ENCODE assay signal across 19 cellular contexts in the genomic region with DNA sequence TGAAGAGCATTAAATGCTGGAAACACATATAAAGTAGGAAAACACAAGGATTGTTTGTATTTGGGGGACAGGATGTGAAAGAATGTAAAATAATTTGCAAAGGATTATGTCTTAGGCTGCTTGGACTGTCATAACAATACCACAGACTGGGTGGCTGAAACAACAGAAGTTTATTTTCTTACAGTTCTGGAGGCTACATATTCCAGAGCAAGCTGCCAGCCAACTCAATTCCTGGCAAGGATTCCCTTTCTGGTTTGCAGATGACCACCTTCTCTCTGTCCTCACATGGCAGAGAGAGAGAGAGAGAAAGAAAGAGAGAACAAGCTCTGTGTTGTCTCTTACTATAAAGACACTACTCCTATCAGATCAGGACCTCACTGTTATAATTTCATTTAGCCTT. TPM values are rescaled to one million over a fixed set of nuclear protein-coding genes. Genes with fewer than 3 reads are reported as not detected.
"Had no signal": no experiment of that assay in that cellular context is flagged by ENCODE, and none has a peak within 500 bp of the region (broad histone marks: within the 10 kb centered on the region; RNA-seq: fewer than 3 reads in every experiment).

No MANE protein-coding gene starts in this region.

- H3K27me3 ChIP-seq: cardiac muscle cell, upper lobe of left lung had no signal

- ATAC-seq: activated CD4-positive, CD25-positive, alpha-beta regulatory T cell treated with anti-CD3 and anti-CD28 coated beads, Interleukin-2, amount 50 U/mL, for 24 hours; activated CD8-positive, alpha-beta memory T cell treated with anti-CD3 and anti-CD28 coated beads, Interleukin-2, amount 10 ng/mL, durations not matched to agents 7 days and 5 days; left lobe of liver; psoas muscle; sciatic nerve; stimulated activated naive CD8-positive, alpha-beta T cell treated with anti-CD3 and anti-CD28 coated beads, Interleukin-15, Interleukin-2, amounts not matched to agents 100 U/mL and 50 U/mL, for 24 hours had no signal

- H3K4me1 Mint-ChIP-seq: nephron had no signal

- H3K27ac ChIP-seq: cardiac muscle cell, psoas muscle, upper lobe of left lung had no signal

- DNase-seq: activated CD4-positive, alpha-beta T cell treated with anti-CD3 and anti-CD28 coated beads, Interleukin-2, amount 50 U/mL, for 48 hours; activated CD8-positive, alpha-beta memory T cell treated with anti-CD3 and anti-CD28 coated beads, Interleukin-2, amount 10 ng/mL, durations not matched to agents 7 days and 5 days; activated gamma-delta T cell treated with Interleukin-2 at 50 U/mL for 16 hours; activated naive CD8-positive, alpha-beta T cell treated with anti-CD3 and anti-CD28 coated beads for 36 hours; activated T-cell treated with anti-CD3 and anti-CD28 coated beads, Interleukin-2, amount 50 U/mL, for 48 hours; anterior cingulate cortex; effector CD4-positive, alpha-beta T cell; head of caudate nucleus; occipital lobe; psoas muscle; stimulated activated CD4-positive, alpha-beta T cell treated with anti-CD3 and anti-CD28 coated beads, Interleukin-2, amount 100 ng/mL, for 48 hours; stimulated activated naive CD8-positive, alpha-beta T cell treated with anti-CD3 and anti-CD28 coated beads, Interleukin-15, Interleukin-2, amounts not matched to agents 100 U/mL and 50 U/mL, for 24 hours; SW 1271; upper lobe of left lung had no signal

- H3K4me3 ChIP-seq: cardiac muscle cell, psoas muscle, upper lobe of left lung had no signal

- H3K9me3 ChIP-seq: psoas muscle, upper lobe of left lung had no signal

- H3K27ac Mint-ChIP-seq: activated CD8-positive, alpha-beta memory T cell treated with anti-CD3 and anti-CD28 coated beads, Interleukin-2, amount 10 ng/mL, durations not matched to agents 7 days and 5 days; activated naive CD8-positive, alpha-beta T cell treated with anti-CD3 and anti-CD28 coated beads for 36 hours; nephron had no signal

- H3K36me3 ChIP-seq: cardiac muscle cell, upper lobe of left lung had no signal

- H3K36me3 Mint-ChIP-seq: activated CD8-positive, alpha-beta memory T cell treated with anti-CD3 and anti-CD28 coated beads, Interleukin-2, amount 10 ng/mL, durations not matched to agents 7 days and 5 days had no signal

- H3K9me3 Mint-ChIP-seq: nephron had no signal

- H3K4me1 ChIP-seq: psoas muscle, upper lobe of left lung had no signal

- H3K4me3 Mint-ChIP-seq: activated CD8-positive, alpha-beta memory T cell treated with anti-CD3 and anti-CD28 coated beads, Interleukin-2, amount 10 ng/mL, durations not matched to agents 7 days and 5 days; activated naive CD8-positive, alpha-beta T cell treated with anti-CD3 and anti-CD28 coated beads for 36 hours; nephron had no signal

RNA-seq across cellular contexts. Expression of a gene that starts 8.8 kb away (rescaled TPM):
- total RNA-seq: activated CD8-positive, alpha-beta memory T cell treated with anti-CD3 and anti-CD28 coated beads, Interleukin-2, amount 10 ng/mL, durations not matched to agents 7 days and 5 days; cardiac muscle cell; left lobe of liver had no signal
- polyA plus RNA-seq: cardiac muscle cell had no signal
